Comparison of ENCODE assay signal across 29 cellular contexts in the genomic region with DNA sequence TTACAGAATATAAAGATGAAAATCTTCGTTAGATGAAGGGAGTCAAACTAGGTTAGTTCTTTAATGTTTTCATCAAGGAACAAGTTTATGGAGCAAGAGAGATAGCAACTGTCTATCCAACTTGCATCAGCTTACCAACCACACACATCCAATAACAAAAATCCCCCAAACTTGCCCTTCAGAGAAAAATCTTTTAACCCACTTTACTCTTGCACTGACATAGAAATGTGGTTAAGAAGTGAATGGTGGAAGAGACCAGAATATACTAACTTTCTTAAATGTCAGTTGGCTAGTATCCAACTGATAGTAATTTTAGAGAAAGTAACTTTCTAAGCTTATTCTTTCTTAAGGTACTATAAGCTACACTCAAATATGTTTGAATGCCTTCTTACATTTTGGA. TPM values are rescaled to one million over a fixed set of nuclear protein-coding genes. Genes with fewer than 3 reads are reported as not detected.
DNase-seq lines count a peak whose midpoint lies in the region; ATAC-seq, FAIRE-seq and TF ChIP-seq lines count a peak whose summit lies in the region.
"Had no signal": no experiment of that assay in that cellular context is flagged by ENCODE, and none has a peak within 500 bp of the region (broad histone marks: within the 10 kb centered on the region; RNA-seq: fewer than 3 reads in every experiment).

No MANE protein-coding gene starts in this region.

- no peak overlapping the region for H3K4me3 ChIP-seq in foreskin fibroblast (ENCODE audit: low read depth in 1 of 2, low read length in 2 of 2)
- H3K4me3 ChIP-seq: cardiac muscle cell, pancreas, Peyer's patch, right atrium auricular region, tibial artery had no signal

- no peak for DNase-seq in T-helper 2 cell treated with Interferon-gamma antibody and Interleukin-4, amounts not matched to agents 5 μg/mL and 100 μg/mL, for 36 hours (ENCODE audit: low spot score)
- DNase-seq in T-helper 2 cell (no peak), GM12892 (ENCODE audit: insufficient read length) (no peak), GM12891 (ENCODE audit: insufficient read length, low spot score) (no peak), foreskin fibroblast (no peak), NCI-H2107 (lab: John Stamatoyannopoulos, UW) (no peak)
- no peak for DNase-seq in natural killer cell treated with Interleukin-12 subunit alpha and Interleukin-12 subunit beta and Interleukin-15 and Interleukin-18, amount 100 ng/mL, for 72 hours (ENCODE audit: low spot score)
- DNase-seq: activated CD4-positive, alpha-beta T cell treated with anti-CD3 and anti-CD28 coated beads for 1 hour; activated effector memory CD4-positive, alpha-beta T cell treated with anti-CD3 and anti-CD28 coated beads, Interleukin-2, amount 50 U/mL, for 16 hours; anterior cingulate cortex; DMS53; GOT3; islet precursor cell; Kasumi-1; left ventricle myocardium superior; NCI-H1694; NCI-H524 treated with DMSO at 0.1 percent for 48 hours; nephron progenitor cell; pancreas; Peyer's patch; SIG-M5; stimulated activated naive CD4-positive, alpha-beta T cell; SW 1271; tibial artery had no signal

- ATAC-seq in activated T-helper 17 cell treated with anti-CD3 and anti-CD28 coated beads, Interleukin-2, amount 50 U/mL, for 72 hours (replicated peaks) = no peak
- peak in 1 of 2 donors; percentile 9 for ATAC-seq in natural killer cell treated with Interleukin-12 subunit alpha and Interleukin-12 subunit beta and Interleukin-15 and Interleukin-18, amount 100 ng/mL, for 72 hours
- ATAC-seq: left ventricle myocardium superior, pancreas had no signal

- no peak for TF ChIP-seq CTCF in foreskin fibroblast (IDR thresholded peaks at IDR 0.05; ENCODE audit: low read depth, low read length)

- peaks cover 15% of the 10 kb centered on the region for H3K4me1 Mint-ChIP-seq in T-helper 2 cell treated with Interferon-gamma antibody and Interleukin-4, amounts not matched to agents 5 μg/mL and 100 μg/mL, for 36 hours (ENCODE audit: low read depth)
- peaks cover 20% of the 10 kb centered on the region for H3K4me1 Mint-ChIP-seq in activated T-helper 17 cell treated with anti-CD3 and anti-CD28 coated beads, Interleukin-2, amount 50 U/mL, for 72 hours
- H3K4me1 Mint-ChIP-seq in natural killer cell treated with Interleukin-12 subunit alpha and Interleukin-12 subunit beta and Interleukin-15 and Interleukin-18, amount 100 ng/mL, for 72 hours (ENCODE audit: low read depth in 2 of 2) = peaks cover 31 to 40% of the 10 kb centered on the region in 2 donors

- no peaks in the 10 kb centered on the region for H3K9me3 Mint-ChIP-seq in T-helper 2 cell treated with Interferon-gamma antibody and Interleukin-4, amounts not matched to agents 5 μg/mL and 100 μg/mL, for 36 hours
- no peaks in the 10 kb centered on the region for H3K9me3 Mint-ChIP-seq in activated T-helper 17 cell treated with anti-CD3 and anti-CD28 coated beads, Interleukin-2, amount 50 U/mL, for 72 hours
- no peaks in the 10 kb centered on the region for H3K9me3 Mint-ChIP-seq in natural killer cell treated with Interleukin-12 subunit alpha and Interleukin-12 subunit beta and Interleukin-15 and Interleukin-18, amount 100 ng/mL, for 72 hours

- FAIRE-seq in GM12892 (lab: Jason Lieb, UNC) = peak; percentile 82
- no peak for FAIRE-seq in GM12891 (lab: Jason Lieb, UNC)
- FAIRE-seq: G401.6, pancreas, TTC549 had no signal

- TF ChIP-seq POLR2A in GM12892 (IDR thresholded peaks at IDR 0.05; ENCODE audit: low read depth, low read length) (no peak), GM12891 (IDR thresholded peaks at IDR 0.05; ENCODE audit: low read depth, low read length) (no peak)

- H3K36me3 Mint-ChIP-seq in T-helper 2 cell treated with Interferon-gamma antibody and Interleukin-4, amounts not matched to agents 5 μg/mL and 100 μg/mL, for 36 hours (ENCODE audit: low read depth) = peaks cover 9% of the 10 kb centered on the region
- H3K36me3 Mint-ChIP-seq in activated T-helper 17 cell treated with anti-CD3 and anti-CD28 coated beads, Interleukin-2, amount 50 U/mL, for 72 hours (ENCODE audit: low read depth) = peaks cover 32% of the 10 kb centered on the region
- peaks cover 7% of the 10 kb centered on the region for H3K36me3 Mint-ChIP-seq in natural killer cell treated with Interleukin-12 subunit alpha and Interleukin-12 subunit beta and Interleukin-15 and Interleukin-18, amount 100 ng/mL, for 72 hours

- H3K27me3 Mint-ChIP-seq in T-helper 2 cell treated with Interferon-gamma antibody and Interleukin-4, amounts not matched to agents 5 μg/mL and 100 μg/mL, for 36 hours (ENCODE audit: low read depth) = no peaks in the 10 kb centered on the region
- H3K27me3 Mint-ChIP-seq in activated T-helper 17 cell treated with anti-CD3 and anti-CD28 coated beads, Interleukin-2, amount 50 U/mL, for 72 hours = no peaks in the 10 kb centered on the region
- H3K27me3 Mint-ChIP-seq in natural killer cell treated with Interleukin-12 subunit alpha and Interleukin-12 subunit beta and Interleukin-15 and Interleukin-18, amount 100 ng/mL, for 72 hours = peaks cover 0 to 10% of the 10 kb centered on the region in 2 donors

- no peak overlapping the region for H3K4me3 Mint-ChIP-seq in T-helper 2 cell treated with Interferon-gamma antibody and Interleukin-4, amounts not matched to agents 5 μg/mL and 100 μg/mL, for 36 hours
- H3K4me3 Mint-ChIP-seq in activated T-helper 17 cell treated with anti-CD3 and anti-CD28 coated beads, Interleukin-2, amount 50 U/mL, for 72 hours = peak overlapping the region; percentile 95
- peak overlapping the region; percentile 68 for H3K4me3 Mint-ChIP-seq in natural killer cell treated with Interleukin-12 subunit alpha and Interleukin-12 subunit beta and Interleukin-15 and Interleukin-18, amount 100 ng/mL, for 72 hours
- H3K4me3 Mint-ChIP-seq: nephron progenitor cell had no signal

- H3K27ac Mint-ChIP-seq in T-helper 2 cell treated with Interferon-gamma antibody and Interleukin-4, amounts not matched to agents 5 μg/mL and 100 μg/mL, for 36 hours = peak overlapping the region; percentile 6
- H3K27ac Mint-ChIP-seq in activated T-helper 17 cell treated with anti-CD3 and anti-CD28 coated beads, Interleukin-2, amount 50 U/mL, for 72 hours = peak overlapping the region; percentile 86
- peak overlapping the region; percentile 90 to 91 for H3K27ac Mint-ChIP-seq in natural killer cell treated with Interleukin-12 subunit alpha and Interleukin-12 subunit beta and Interleukin-15 and Interleukin-18, amount 100 ng/mL, for 72 hours
- H3K27ac Mint-ChIP-seq: nephron progenitor cell had no signal

TF ChIP-seq in GM12891, 5 proteins besides CTCF, POLR2A, EP300 and RAD21:
- TF ChIP-seq PAX5 (IDR thresholded peaks at IDR 0.05; ENCODE audit: insufficient read depth, low read length, severe bottlenecking) (no peak), POU2F2 (IDR thresholded peaks at IDR 0.05; ENCODE audit: low read depth, low read length) (no peak), SPI1 (IDR thresholded peaks at IDR 0.05; ENCODE audit: low read depth, low read length) (no peak), POLR2AphosphoS5 (IDR thresholded peaks at IDR 0.05; ENCODE audit: low read depth, low read length) (no peak), TAF1 (IDR thresholded peaks at IDR 0.05; ENCODE audit: low read depth, low read length) (no peak)
TF ChIP-seq in GM12891: peak in this region for 0.

RNA-seq across cellular contexts. Expression of gene RAB9A, which starts 1.7 kb away (rescaled TPM):
- 53.5 TPM for polyA plus RNA-seq in GM12892 (2012; ENCODE audit: missing spikeins)
- total RNA-seq in activated T-helper 17 cell treated with anti-CD3 and anti-CD28 coated beads, Interleukin-2, amount 50 U/mL, for 72 hours = 10 to 100 TPM; 18.3 to 30.5 TPM
- 10 to 100 TPM; 27.7 to 73.6 TPM for total RNA-seq in natural killer cell treated with Interleukin-12 subunit alpha and Interleukin-12 subunit beta and Interleukin-15 and Interleukin-18, amount 100 ng/mL, for 72 hours
- 37.6 TPM for polyA plus RNA-seq in GM12891 (2012; ENCODE audit: low read depth, missing spikeins)

RNA-seq across cellular contexts. Expression of gene TCEANC, which starts 34.3 kb away (rescaled TPM):
- polyA plus RNA-seq in GM12892 (2012; ENCODE audit: missing spikeins) = 1.5 TPM
- 1 to 10 TPM; 1.8 to 3.5 TPM for total RNA-seq in activated T-helper 17 cell treated with anti-CD3 and anti-CD28 coated beads, Interleukin-2, amount 50 U/mL, for 72 hours
- total RNA-seq in natural killer cell treated with Interleukin-12 subunit alpha and Interleukin-12 subunit beta and Interleukin-15 and Interleukin-18, amount 100 ng/mL, for 72 hours = 1 to 10 TPM; 2.8 to 4.2 TPM
- polyA plus RNA-seq in GM12891 (2012; ENCODE audit: low read depth, missing spikeins) = 0.60 TPM

RNA-seq across cellular contexts. Expression of gene TRAPPC2, which starts 47.2 kb away (rescaled TPM):
- polyA plus RNA-seq in GM12892 (2012; ENCODE audit: missing spikeins) = 20.8 TPM
- 10 to 100 TPM; 21.1 to 23.4 TPM for total RNA-seq in activated T-helper 17 cell treated with anti-CD3 and anti-CD28 coated beads, Interleukin-2, amount 50 U/mL, for 72 hours
- total RNA-seq in natural killer cell treated with Interleukin-12 subunit alpha and Interleukin-12 subunit beta and Interleukin-15 and Interleukin-18, amount 100 ng/mL, for 72 hours = 10 to 100 TPM; 27.5 to 32.0 TPM
- polyA plus RNA-seq in GM12891 (2012; ENCODE audit: low read depth, missing spikeins) = 7.8 TPM

RNA-seq across cellular contexts. Expression of gene OFD1, which starts 47.3 kb away (rescaled TPM):
- 28.7 TPM for polyA plus RNA-seq in GM12892 (2012; ENCODE audit: missing spikeins)
- total RNA-seq in activated T-helper 17 cell treated with anti-CD3 and anti-CD28 coated beads, Interleukin-2, amount 50 U/mL, for 72 hours = 10 to 100 TPM; 27.8 to 61.7 TPM
- total RNA-seq in natural killer cell treated with Interleukin-12 subunit alpha and Interleukin-12 subunit beta and Interleukin-15 and Interleukin-18, amount 100 ng/mL, for 72 hours = 10 to 100 TPM; 39.1 to 46.1 TPM
- 15.8 TPM for polyA plus RNA-seq in GM12891 (2012; ENCODE audit: low read depth, missing spikeins)

Comparison
In these comparisons a context has a peak if more than half of its experiments do, and no peak if none do; other contexts are left out.
1. H3K27ac Mint-ChIP-seq: peak in every context shown above with its lines; median percentile 90 in natural killer cell treated with Interleukin-12 subunit alpha and Interleukin-12 subunit beta and Interleukin-15 and Interleukin-18, amount 100 ng/mL, for 72 hours; 86 in activated T-helper 17 cell treated with anti-CD3 and anti-CD28 coated beads, Interleukin-2, amount 50 U/mL, for 72 hours; 6 in T-helper 2 cell treated with Interferon-gamma antibody and Interleukin-4, amounts not matched to agents 5 μg/mL and 100 μg/mL, for 36 hours.